In genomic region chr13:80139196-80139595, GRCh38 we compare ENCODE assay signal across 21 cellular contexts.
DNase-seq lines count a peak whose midpoint lies in the region; ATAC-seq, FAIRE-seq and TF ChIP-seq lines count a peak whose summit lies in the region.
"Had no signal": no experiment of that assay in that cellular context is flagged by ENCODE, and none has a peak within 500 bp of the region (broad histone marks: within the 10 kb centered on the region; RNA-seq: fewer than 3 reads in every experiment).

No MANE protein-coding gene starts in this region.

- POLR2A ChIA-PET in PC-3 (lab: Charles Lee; ENCODE audit: unreplicated experiment) = no interaction called here
- POLR2A ChIA-PET in PC-9 (lab: Charles Lee; ENCODE audit: unreplicated experiment) = no interaction called here

- H3K9me3 Mint-ChIP-seq in astrocyte (ENCODE audit: unreplicated experiment) (no peaks in the 10 kb centered on the region), endodermal cell (no peaks in the 10 kb centered on the region)
- H3K9me3 Mint-ChIP-seq in stimulated activated naive B cell treated with anti-CD40 and anti-IgM and Interleukin-4, amounts not matched to agents 10 μg/mL and 1 μg/mL and 100 μg/mL, for 72 hours = no peaks in the 10 kb centered on the region
- H3K9me3 Mint-ChIP-seq: CD8-positive, alpha-beta T cell had no signal

- H3K79me2 ChIP-seq in PC-3 (ENCODE audit: low read length) = no peaks in the 10 kb centered on the region
- H3K79me2 ChIP-seq in PC-9 (ENCODE audit: low read depth) = no peaks in the 10 kb centered on the region
- no peaks in the 10 kb centered on the region for H3K79me2 ChIP-seq in astrocyte (ENCODE audit: insufficient read depth, low read length)

- H3K36me3 ChIP-seq in PC-3 (ENCODE audit: low read depth, low read length) (no peaks in the 10 kb centered on the region), PC-9 (ENCODE audit: low read depth) (no peaks in the 10 kb centered on the region), astrocyte (ENCODE audit: insufficient read depth, low read length) (no peaks in the 10 kb centered on the region), endodermal cell (ENCODE audit: control insufficient read depth, insufficient read depth, low read length) (no peaks in the 10 kb centered on the region)
- H3K36me3 ChIP-seq: BLaER1 treated with 17β-estradiol and CSF1 and Interleukin-3, amounts not matched to agents 10 nM and 100 nM had no signal

- 94 to 100% methylated on average over 1 to 2 of the region's 2 CpGs for WGBS in endodermal cell (ENCODE audit: insufficient coverage in 1 of 2, insufficient read length in 1 of 2), 2 experiments

- no peak overlapping the region for H3K9ac ChIP-seq in PC-3 (ENCODE audit: low read length)
- no peak overlapping the region for H3K9ac ChIP-seq in astrocyte (ENCODE audit: low read length)
- H3K9ac ChIP-seq in endodermal cell (ENCODE audit: extremely low read depth, low read length, poor library complexity, severe bottlenecking) = no peak overlapping the region
- H3K9ac ChIP-seq: BLaER1 treated with 17β-estradiol and CSF1 and Interleukin-3, amounts not matched to agents 10 nM and 100 nM had no signal

- H3K4me3 ChIP-seq in PC-3 (ENCODE audit: low read length) (no peak overlapping the region), PC-9 (no peak overlapping the region), astrocyte (ENCODE audit: insufficient read depth, low read depth, low read length) (no peak overlapping the region), endodermal cell (ENCODE audit: low read length) (no peak overlapping the region)
- H3K4me3 ChIP-seq: BLaER1 treated with 17β-estradiol and CSF1 and Interleukin-3, amounts not matched to agents 10 nM and 100 nM had no signal

- no peak overlapping the region for H3K4me2 ChIP-seq in PC-3 (ENCODE audit: low read length)
- H3K4me2 ChIP-seq in PC-9 = peak overlapping the region; percentile 6; the same call in 1 of the 2 replicates
- H3K4me2 ChIP-seq in astrocyte (ENCODE audit: low read length) = no peak overlapping the region
- H3K4me2 ChIP-seq: BLaER1 treated with 17β-estradiol and CSF1 and Interleukin-3, amounts not matched to agents 10 nM and 100 nM had no signal

- H3K9me3 ChIP-seq in PC-3 (ENCODE audit: low read length) (no peaks in the 10 kb centered on the region), PC-9 (ENCODE audit: insufficient read depth, low read depth) (no peaks in the 10 kb centered on the region), astrocyte (ENCODE audit: insufficient read depth, low read depth, low read length) (no peaks in the 10 kb centered on the region), endodermal cell (ENCODE audit: control insufficient read depth, low read length) (no peaks in the 10 kb centered on the region)
- H3K9me3 ChIP-seq: BLaER1 treated with 17β-estradiol and CSF1 and Interleukin-3, amounts not matched to agents 10 nM and 100 nM; Caco-2 had no signal

- H3K4me1 Mint-ChIP-seq in astrocyte (ENCODE audit: low read depth, unreplicated experiment) (peaks cover 14% of the 10 kb centered on the region), endodermal cell (peaks cover 14% of the 10 kb centered on the region)
- peaks cover 0 to 9% of the 10 kb centered on the region in 2 donors for H3K4me1 Mint-ChIP-seq in stimulated activated naive B cell treated with anti-CD40 and anti-IgM and Interleukin-4, amounts not matched to agents 10 μg/mL and 1 μg/mL and 100 μg/mL, for 72 hours
- H3K4me1 Mint-ChIP-seq: B cell had no signal

- H2AFZ ChIP-seq in PC-3 (ENCODE audit: low read length) (no peak overlapping the region), PC-9 (no peak overlapping the region), astrocyte (ENCODE audit: low read depth, low read length) (no peak overlapping the region)

- DNase-seq in PC-3 (peak; percentile 60), PC-9 (peak in 1 of 2 experiments; percentile 68), astrocyte (ENCODE audit: low read depth) (no peak), endodermal cell (no peak), AML-193 (lab: John Stamatoyannopoulos, UW) (no peak)
- no peak for DNase-seq in stimulated activated naive B cell treated with anti-CD40 and anti-IgM and Interleukin-4, amounts not matched to agents 10 μg/mL and 1 μg/mL and 100 μg/mL, for 72 hours
- DNase-seq: 8988T; ACHN; Caco-2; Calu3; CD4-positive, alpha-beta T cell; CD8-positive, alpha-beta T cell; DMS79 treated with DMSO at 0.1 percent for 48 hours; GF-D8 had no signal

- intact Hi-C loops in PC-3 (cut with micrococcal nuclease) = loop anchor here (10.0 kb wide), 1 partner anchor 96 kb away; no protein-coding TSS in a partner anchor
- intact Hi-C loops in PC-9 (cut with micrococcal nuclease; ENCODE audit: unreplicated experiment) = no loop called here

- H3K4me3 Mint-ChIP-seq in astrocyte (ENCODE audit: unreplicated experiment) (no peak overlapping the region), endodermal cell (no peak overlapping the region)
- H3K4me3 Mint-ChIP-seq in stimulated activated naive B cell treated with anti-CD40 and anti-IgM and Interleukin-4, amounts not matched to agents 10 μg/mL and 1 μg/mL and 100 μg/mL, for 72 hours = no peak overlapping the region
- H3K4me3 Mint-ChIP-seq: B cell; CD4-positive, alpha-beta T cell; CD8-positive, alpha-beta T cell had no signal

- H3K27ac Mint-ChIP-seq in astrocyte (ENCODE audit: unreplicated experiment) = no peak overlapping the region
- no peak overlapping the region for H3K27ac Mint-ChIP-seq in stimulated activated naive B cell treated with anti-CD40 and anti-IgM and Interleukin-4, amounts not matched to agents 10 μg/mL and 1 μg/mL and 100 μg/mL, for 72 hours
- no peak overlapping the region for H3K27ac Mint-ChIP-seq in endodermal cell
- H3K27ac Mint-ChIP-seq: B cell; CD4-positive, alpha-beta T cell; CD8-positive, alpha-beta T cell had no signal

- ATAC-seq in PC-3 = no peak
- no peak for ATAC-seq in stimulated activated naive B cell treated with anti-CD40 and anti-IgM and Interleukin-4, amounts not matched to agents 10 μg/mL and 1 μg/mL and 100 μg/mL, for 72 hours (replicated peaks)
- ATAC-seq: CD8-positive, alpha-beta T cell had no signal

- H3K36me3 Mint-ChIP-seq in astrocyte (ENCODE audit: low read depth, unreplicated experiment) (no peaks in the 10 kb centered on the region), endodermal cell (ENCODE audit: low read depth) (no peaks in the 10 kb centered on the region)
- no peaks in the 10 kb centered on the region for H3K36me3 Mint-ChIP-seq in stimulated activated naive B cell treated with anti-CD40 and anti-IgM and Interleukin-4, amounts not matched to agents 10 μg/mL and 1 μg/mL and 100 μg/mL, for 72 hours
- H3K36me3 Mint-ChIP-seq: CD8-positive, alpha-beta T cell had no signal

- H3K4me1 ChIP-seq in PC-3 (ENCODE audit: insufficient read depth, low read length) (peaks cover 7% of the 10 kb centered on the region; the same call in 1 of the 2 replicates), PC-9 (replicated peaks; ENCODE audit: insufficient read depth) (peaks cover 14% of the 10 kb centered on the region; the same call in 1 of the 2 replicates), astrocyte (ENCODE audit: insufficient read depth, low read length) (peaks cover 16% of the 10 kb centered on the region), endodermal cell (ENCODE audit: control insufficient read depth, insufficient read depth, low read length) (no peaks in the 10 kb centered on the region)
- H3K4me1 ChIP-seq: Caco-2 had no signal

- H4K20me1 ChIP-seq in PC-3 (ENCODE audit: low read length) (no peaks in the 10 kb centered on the region), PC-9 (ENCODE audit: insufficient read depth) (no peaks in the 10 kb centered on the region), astrocyte (ENCODE audit: insufficient read depth, low read length) (no peaks in the 10 kb centered on the region)
- H4K20me1 ChIP-seq: BLaER1 treated with 17β-estradiol and CSF1 and Interleukin-3, amounts not matched to agents 10 nM and 100 nM had no signal

- H3K27ac ChIP-seq in PC-3 (ENCODE audit: low read length) (no peak overlapping the region), PC-9 (no peak overlapping the region), astrocyte (ENCODE audit: low read depth, low read length) (no peak overlapping the region), endodermal cell (ENCODE audit: low read depth, low read length) (no peak overlapping the region)
- H3K27ac ChIP-seq: BLaER1 treated with 17β-estradiol and CSF1 and Interleukin-3, amounts not matched to agents 10 nM and 100 nM; C4-2B had no signal

- H3F3A ChIP-seq in PC-3 (ENCODE audit: low read length, unreplicated experiment) (no peaks in the 10 kb centered on the region), PC-9 (ENCODE audit: insufficient read depth, low read depth) (0 out of 2 replicates have a peak, but pooled peaks cover 2% of the 10 kb centered on the region)

- TF ChIP-seq CTCF in PC-3 (conservative IDR thresholded peaks at IDR 0.05; ENCODE audit: low read depth, low read length) (no peak), PC-9 (conservative IDR thresholded peaks at IDR 0.05) (no peak), astrocyte (IDR thresholded peaks at IDR 0.05; ENCODE audit: insufficient read depth, low read depth, low read length) (no peak), endodermal cell (conservative IDR thresholded peaks at IDR 0.05) (no peak)

- CTCF ChIA-PET in PC-3 (lab: Charles Lee) (no interaction called here), PC-9 (lab: Charles Lee) (no interaction called here)

- no peaks in the 10 kb centered on the region for H3K27me3 Mint-ChIP-seq in astrocyte (ENCODE audit: low read depth, unreplicated experiment)
- no peaks in the 10 kb centered on the region for H3K27me3 Mint-ChIP-seq in stimulated activated naive B cell treated with anti-CD40 and anti-IgM and Interleukin-4, amounts not matched to agents 10 μg/mL and 1 μg/mL and 100 μg/mL, for 72 hours
- no peaks in the 10 kb centered on the region for H3K27me3 Mint-ChIP-seq in endodermal cell (ENCODE audit: insufficient read depth)
- H3K27me3 Mint-ChIP-seq: B cell; CD4-positive, alpha-beta T cell had no signal

- FAIRE-seq in astrocyte (lab: Jason Lieb, UNC) = peak; percentile 26
- FAIRE-seq: A204.1, D721Med, GM12891, GM19239 had no signal

- H3K27me3 ChIP-seq in PC-3 (ENCODE audit: low read length) (no peaks in the 10 kb centered on the region), PC-9 (ENCODE audit: insufficient read depth, low read depth) (no peaks in the 10 kb centered on the region), astrocyte (ENCODE audit: insufficient read depth, low read length) (no peaks in the 10 kb centered on the region), endodermal cell (ENCODE audit: control insufficient read depth, insufficient read depth, low read length, poor library complexity, severe bottlenecking) (no peaks in the 10 kb centered on the region)
- H3K27me3 ChIP-seq: BLaER1 treated with 17β-estradiol and CSF1 and Interleukin-3, amounts not matched to agents 10 nM and 100 nM had no signal

- BruUV-seq in PC-3 (replicated peaks; lab: Mats Ljungman, UMichigan) = no TSS peak
- BruUV-seq in PC-9 (replicated peaks; lab: Mats Ljungman, UMichigan) = no TSS peak

- H3K9me2 ChIP-seq in PC-3 (replicated peaks; ENCODE audit: low read length) = no peaks in the 10 kb centered on the region
- H3K9me2 ChIP-seq in PC-9 (ENCODE audit: insufficient read depth) = no peaks in the 10 kb centered on the region
